2 cellular contexts compared by ENCODE assay signal in genomic region chr15:65177901-65178300, GRCh38.
TF ChIP-seq lines count a peak whose summit lies in the region.

No MANE protein-coding gene starts in this region.

TF ChIP-seq in A549, 52 proteins besides CTCF, POLR2A, EP300 and RAD21:
- TF ChIP-seq PHF8 (IDR thresholded peaks at IDR 0.05; ENCODE audit: borderline replicate concordance, low read depth) (no peak), JUNB (IDR thresholded peaks at IDR 0.05) (no peak), CHD4 (IDR thresholded peaks at IDR 0.05; ENCODE audit: borderline replicate concordance) (no peak), FOSL2 (IDR thresholded peaks at IDR 0.05) (peak; percentile 16; the same call in 1 of the 2 replicates), FOSL2 (CRISPR knock-in tag; IDR thresholded peaks at IDR 0.05) (peak; percentile 38; the same call in 1 of the 2 replicates), BCL3 (IDR thresholded peaks at IDR 0.05) (no peak), RFX5 (IDR thresholded peaks at IDR 0.05) (no peak)
TF ChIP-seq in A549: peak in this region for 1.

TF ChIP-seq in GM12878, 131 proteins besides CTCF, POLR2A, EP300 and RAD21:
- no peak for TF ChIP-seq ZSCAN29 (IDR thresholded peaks at IDR 0.05)
- no peak for TF ChIP-seq JUNB (IDR thresholded peaks at IDR 0.05)
- TF ChIP-seq BCL3 (IDR thresholded peaks at IDR 0.05; ENCODE audit: borderline replicate concordance, insufficient read depth, low read depth, low read length, poor library complexity, severe bottlenecking) = no peak
- TF ChIP-seq MYB (IDR thresholded peaks at IDR 0.05; ENCODE audit: borderline replicate concordance, low read depth, low read length) = no peak
- TF ChIP-seq ZBED1 (IDR thresholded peaks at IDR 0.05; ENCODE audit: borderline replicate concordance) = no peak
- TF ChIP-seq KLF5 (IDR thresholded peaks at IDR 0.05; ENCODE audit: partially characterized antibody) = no peak
- TF ChIP-seq POLR2AphosphoS5 (IDR thresholded peaks at IDR 0.05; ENCODE audit: low read length) = no peak
- TF ChIP-seq IKZF2 (IDR thresholded peaks at IDR 0.05) = no peak
- no peak for TF ChIP-seq ZNF274 (IDR thresholded peaks at IDR 0.05; ENCODE audit: insufficient read depth, insufficient read length)
- no peak for TF ChIP-seq BCL11A (IDR thresholded peaks at IDR 0.05; ENCODE audit: low read depth, low read length)
- no peak for TF ChIP-seq E2F4 (IDR thresholded peaks at IDR 0.05; ENCODE audit: low read depth, low read length)
- TF ChIP-seq ZNF687 (IDR thresholded peaks at IDR 0.05) = no peak
- TF ChIP-seq SIN3A (IDR thresholded peaks at IDR 0.05; ENCODE audit: low read depth, low read length) = no peak
